14 cellular contexts compared by ENCODE assay signal in genomic region chr2:10142640-10142965, GRCh38. TPM values are rescaled to one million over a fixed set of nuclear protein-coding genes. Genes with fewer than 3 reads are reported as not detected.
DNase-seq lines count a peak whose midpoint lies in the region; ATAC-seq and TF ChIP-seq lines count a peak whose summit lies in the region.
"Had no signal": no experiment of that assay in that cellular context is flagged by ENCODE, and none has a peak within 500 bp of the region (broad histone marks: within the 10 kb centered on the region; RNA-seq: fewer than 3 reads in every experiment).

No MANE protein-coding gene starts in this region.

- no peak overlapping the region for H4K8ac ChIP-seq in neuronal stem cell (ENCODE audit: low read depth, low read length)

- H2AK5ac ChIP-seq in neuronal stem cell (ENCODE audit: low read depth, low read length): no peak overlapping the region

- no peak overlapping the region for H2BK15ac ChIP-seq in neuronal stem cell (ENCODE audit: low read length)

- no peak overlapping the region for H2BK12ac ChIP-seq in neuronal stem cell (ENCODE audit: low read length)

- peak overlapping the region; percentile 79 for H2BK120ac ChIP-seq in neuronal stem cell (ENCODE audit: low read depth, low read length)

- H3K23ac ChIP-seq in neuronal stem cell (ENCODE audit: low read depth, low read length, poor library complexity): no peak overlapping the region

- H3K4me2 ChIP-seq in KMS-11 (no peak overlapping the region), neuronal stem cell (ENCODE audit: insufficient read depth, low read length, poor library complexity, severe bottlenecking) (no peak overlapping the region)

- no peaks in the 10 kb centered on the region for H3K27me3 ChIP-seq in KMS-11 (ENCODE audit: insufficient read depth, low read depth)
- H3K27me3 ChIP-seq in neuronal stem cell (ENCODE audit: control insufficient read depth in 3 of 3, insufficient read depth in 3 of 3, low read depth in 1 of 3, low read length in 3 of 3): no peaks in the 10 kb centered on the region

- H3K18ac ChIP-seq in neuronal stem cell (ENCODE audit: low read length): peak overlapping the region; percentile 49

- H3K27ac ChIP-seq in KMS-11 (no peak overlapping the region), neuronal stem cell (replicated peaks; ENCODE audit: low read length) (no peak overlapping the region)
- H3K27ac ChIP-seq: C4-2B, GM23248 had no signal

- peaks cover 33% of the 10 kb centered on the region for H3K36me3 Mint-ChIP-seq in activated CD4-positive, alpha-beta T cell treated with anti-CD3 and anti-CD28 coated beads, Interleukin-2, amount 10 ng/mL, durations not matched to agents 24 days and 14 days (ENCODE audit: low read depth)
- no peaks in the 10 kb centered on the region for H3K36me3 Mint-ChIP-seq in chondrocyte (ENCODE audit: low read depth)

- DNase-seq in activated CD4-positive, alpha-beta T cell treated with anti-CD3 and anti-CD28 coated beads, Interleukin-2, amount 10 ng/mL, durations not matched to agents 24 days and 14 days: no peak
- DNase-seq in activated CD4-positive, alpha-beta T cell treated with anti-CD3 and anti-CD28 coated beads for 1 hour: no peak
- DNase-seq in chondrocyte (ENCODE audit: low spot score) (no peak), neuronal stem cell (ENCODE audit: low spot score) (no peak), NCI-H2171 (lab: John Stamatoyannopoulos, UW) (no peak)
- DNase-seq in stimulated activated CD8-positive, alpha-beta memory T cell treated with anti-CD3 and anti-CD28 coated beads, Interleukin-4, amount 100 ng/mL, for 48 hours: no peak
- DNase-seq: KG1, MM.1S, NCI-H1105 treated with DMSO at 0.1 percent for 48 hours, NCI-H187 treated with DMSO at 0.1 percent for 48 hours had no signal

- H3K4me3 Mint-ChIP-seq in activated CD4-positive, alpha-beta T cell treated with anti-CD3 and anti-CD28 coated beads, Interleukin-2, amount 10 ng/mL, durations not matched to agents 24 days and 14 days: no peak overlapping the region
- no peak overlapping the region for H3K4me3 Mint-ChIP-seq in chondrocyte (ENCODE audit: unreplicated experiment)

- H4K91ac ChIP-seq in neuronal stem cell (ENCODE audit: low read depth, low read length, poor library complexity): no peak overlapping the region

- H2BK5ac ChIP-seq in neuronal stem cell (ENCODE audit: low read length): no peak overlapping the region

- no peaks in the 10 kb centered on the region for H3K27me3 Mint-ChIP-seq in activated CD4-positive, alpha-beta T cell treated with anti-CD3 and anti-CD28 coated beads, Interleukin-2, amount 10 ng/mL, durations not matched to agents 24 days and 14 days
- no peaks in the 10 kb centered on the region for H3K27me3 Mint-ChIP-seq in chondrocyte (ENCODE audit: low read depth)

- no peak overlapping the region for H3K4ac ChIP-seq in neuronal stem cell (ENCODE audit: low read length)

- no peaks in the 10 kb centered on the region for H3K9me3 ChIP-seq in neuronal stem cell (replicated peaks in 1 of 2; ENCODE audit: control insufficient read depth in 2 of 2, insufficient read depth in 1 of 2, low read depth in 1 of 2, low read length in 2 of 2)

- H3K4me3 ChIP-seq in KMS-11 (IDR thresholded peaks at IDR 0.05; ENCODE audit: insufficient read depth, low read depth, low read length) (no peak overlapping the region), neuronal stem cell (ENCODE audit: low read length in 2 of 2) (no peak overlapping the region)
- H3K4me3 ChIP-seq: GM23248 had no signal

- H2AFZ ChIP-seq in KMS-11 (ENCODE audit: low read depth) (no peak overlapping the region), neuronal stem cell (ENCODE audit: low read length) (no peak overlapping the region)
- H2AFZ ChIP-seq: GM23248 had no signal

- H3K4me1 ChIP-seq in KMS-11 (ENCODE audit: low read depth, poor library complexity, severe bottlenecking) (no peaks in the 10 kb centered on the region), neuronal stem cell (ENCODE audit: control insufficient read depth in 2 of 2, insufficient read depth in 1 of 2, low read depth in 1 of 2, low read length in 2 of 2) (no peaks in the 10 kb centered on the region)

- no peak overlapping the region for H3K14ac ChIP-seq in neuronal stem cell (ENCODE audit: low read length)

- no peaks in the 10 kb centered on the region for H3K79me2 ChIP-seq in KMS-11 (ENCODE audit: insufficient read depth, low read depth)

- H4K20me1 ChIP-seq in KMS-11 (ENCODE audit: insufficient read depth): no peaks in the 10 kb centered on the region

- intact Hi-C loops in activated CD4-positive, alpha-beta T cell treated with anti-CD3 and anti-CD28 coated beads, Interleukin-2, amount 10 ng/mL, durations not matched to agents 24 days and 14 days (cut with micrococcal nuclease): no loop called here

- peaks cover 2% of the 10 kb centered on the region for H3K79me1 ChIP-seq in neuronal stem cell (ENCODE audit: low read depth, low read length)

- ATAC-seq in GM21737 (IDR thresholded peaks at IDR 0.05; ENCODE audit: unreplicated experiment): no peak

- no CpG with 5 or more reads among the region's 11 CpGs for WGBS in neuronal stem cell (ENCODE audit: extremely low coverage in 2 of 2, insufficient read length in 2 of 2, insufficient replicate concordance in 1 of 2), 2 donors

- H3K9ac ChIP-seq in KMS-11: no peak overlapping the region
- H3K9ac ChIP-seq in neuronal stem cell (ENCODE audit: low read depth, low read length, poor library complexity): peak overlapping the region; percentile 36
- H3K9ac ChIP-seq: GM23248 had no signal

- peaks cover 32% of the 10 kb centered on the region for H3K4me1 Mint-ChIP-seq in activated CD4-positive, alpha-beta T cell treated with anti-CD3 and anti-CD28 coated beads, Interleukin-2, amount 10 ng/mL, durations not matched to agents 24 days and 14 days
- H3K4me1 Mint-ChIP-seq in chondrocyte (ENCODE audit: low read depth): no peaks in the 10 kb centered on the region

- H3K36me3 ChIP-seq in KMS-11 (ENCODE audit: insufficient read depth): no peaks in the 10 kb centered on the region
- H3K36me3 ChIP-seq in neuronal stem cell (replicated peaks in 1 of 2; ENCODE audit: control insufficient read depth in 2 of 2, insufficient read depth in 2 of 2, low read length in 2 of 2): peaks cover 23 to 60% of the 10 kb centered on the region in 2 donors

- H3K27ac Mint-ChIP-seq in activated CD4-positive, alpha-beta T cell treated with anti-CD3 and anti-CD28 coated beads, Interleukin-2, amount 10 ng/mL, durations not matched to agents 24 days and 14 days: peak overlapping the region; percentile 66
- H3K27ac Mint-ChIP-seq in chondrocyte (ENCODE audit: unreplicated experiment): no peak overlapping the region

- H3K9me3 Mint-ChIP-seq in activated CD4-positive, alpha-beta T cell treated with anti-CD3 and anti-CD28 coated beads, Interleukin-2, amount 10 ng/mL, durations not matched to agents 24 days and 14 days: no peaks in the 10 kb centered on the region
- no peaks in the 10 kb centered on the region for H3K9me3 Mint-ChIP-seq in chondrocyte (ENCODE audit: low read depth)

- TF ChIP-seq CTCF in KMS-11 (conservative IDR thresholded peaks at IDR 0.05; ENCODE audit: low read depth, low read length) (0 out of 2 replicates have a peak, but pooled peaks have one; percentile 2), chondrocyte (IDR thresholded peaks at IDR 0.05) (peak; percentile 44)

RNA-seq across cellular contexts. Expression of gene RRM2, which starts 20.1 kb away (rescaled TPM):
- 378 and 383 TPM in 2 replicates for total RNA-seq in activated CD4-positive, alpha-beta T cell treated with anti-CD3 and anti-CD28 coated beads, Interleukin-2, amount 10 ng/mL, durations not matched to agents 24 days and 14 days
- 25.7 to 48.3 TPM (median 26.0 TPM) in 3 replicates for total RNA-seq in chondrocyte
- 66.4 TPM for polyA plus RNA-seq in neuronal stem cell (2013, experiment 1 of 2)
- polyA plus RNA-seq in neuronal stem cell (2013, experiment 2 of 2): 69.3 TPM
